8 cellular contexts compared by ENCODE assay signal in genomic region chr1:182604128-182604834, GRCh38. TPM values are rescaled to one million over a fixed set of nuclear protein-coding genes. Genes with fewer than 3 reads are reported as not detected.
DNase-seq lines count a peak whose midpoint lies in the region; ATAC-seq and TF ChIP-seq lines count a peak whose summit lies in the region.

RGS16 (minus strand) TSS chr1:182604389; CDS start chr1:182604259, 130 bp downstream.

- H3K4me1 ChIP-seq in ovary (ENCODE audit: insufficient read depth) = peaks cover 6% of the 10 kb centered on the region
- H3K4me1 ChIP-seq in tibial artery = peaks cover 0 to 38% (median 22%) of the 10 kb centered on the region in 4 donors

- peaks cover 14% of the 10 kb centered on the region for H3K4me1 Mint-ChIP-seq in activated naive CD4-positive, alpha-beta T cell treated with anti-CD3 and anti-CD28 coated beads, Interleukin-2, amount 50 U/mL, for 24 hours
- peaks cover 20% of the 10 kb centered on the region for H3K4me1 Mint-ChIP-seq in glutamatergic neuron (ENCODE audit: low read depth, unreplicated experiment)

- no peaks in the 10 kb centered on the region for H3K36me3 ChIP-seq in ovary
- peaks cover 0 to 16% (median 16%) of the 10 kb centered on the region in 3 donors for H3K36me3 ChIP-seq in tibial artery

- H3K4me3 ChIP-seq in ovary (peak within 1 kb of the TSS; percentile 49), tibial artery (peak within 1 kb of the TSS; percentile 48 to 57)

- no peak for TF ChIP-seq EP300 in ovary (IDR thresholded peaks at IDR 0.05)

- ATAC-seq in HG02588 (IDR thresholded peaks at IDR 0.05; ENCODE audit: unreplicated experiment) = peak; percentile 87

- TF ChIP-seq CTCF in GM10266 (IDR thresholded peaks at IDR 0.05; ENCODE audit: control insufficient read depth, insufficient read depth, low read depth, missing control alignments) (no peak), glutamatergic neuron (IDR thresholded peaks at IDR 0.05; ENCODE audit: partially characterized antibody, unreplicated experiment) (no peak), ovary (IDR thresholded peaks at IDR 0.05) (peak in 1 of 3 donors; percentile 7), tibial artery (IDR thresholded peaks at IDR 0.05) (no peak)

- H3K27ac ChIP-seq in ovary (peak within 1 kb of the TSS in 1 of 2 donors; percentile 32), tibial artery (peak within 1 kb of the TSS; percentile 48 to 58)

- peaks cover 4% of the 10 kb centered on the region for H3K27me3 Mint-ChIP-seq in activated naive CD4-positive, alpha-beta T cell treated with anti-CD3 and anti-CD28 coated beads, Interleukin-2, amount 50 U/mL, for 24 hours
- peaks cover 2% of the 10 kb centered on the region for H3K27me3 Mint-ChIP-seq in glutamatergic neuron (ENCODE audit: unreplicated experiment)

- H3K4me3 Mint-ChIP-seq in activated naive CD4-positive, alpha-beta T cell treated with anti-CD3 and anti-CD28 coated beads, Interleukin-2, amount 50 U/mL, for 24 hours = no peak within 1 kb of the TSS
- H3K4me3 Mint-ChIP-seq in glutamatergic neuron (ENCODE audit: unreplicated experiment) = no peak within 1 kb of the TSS

- peak within 1 kb of the TSS; percentile 56 for H3K27ac Mint-ChIP-seq in activated naive CD4-positive, alpha-beta T cell treated with anti-CD3 and anti-CD28 coated beads, Interleukin-2, amount 50 U/mL, for 24 hours
- no peak within 1 kb of the TSS for H3K27ac Mint-ChIP-seq in glutamatergic neuron (ENCODE audit: unreplicated experiment)

- H3K9me3 ChIP-seq in ovary = no peaks in the 10 kb centered on the region
- H3K9me3 ChIP-seq in tibial artery = no peaks in the 10 kb centered on the region

- intact Hi-C loops in ovary (cut with DNase I) = no loop called here
- intact Hi-C loops in tibial artery (cut with DNase I; ENCODE audit: low total_unique reads) = loop anchor here (5.0 kb wide), 2 partner anchors 212 to 718 kb away; partner anchors contain the start of gene GLUL

- TF ChIP-seq POLR2A in ovary (IDR thresholded peaks at IDR 0.05) = peak; percentile 59

- H3K27me3 ChIP-seq in ovary (no peaks in the 10 kb centered on the region), tibial artery (no peaks in the 10 kb centered on the region)

- no peaks in the 10 kb centered on the region for H3K9me3 Mint-ChIP-seq in activated naive CD4-positive, alpha-beta T cell treated with anti-CD3 and anti-CD28 coated beads, Interleukin-2, amount 50 U/mL, for 24 hours
- no peaks in the 10 kb centered on the region for H3K9me3 Mint-ChIP-seq in glutamatergic neuron (ENCODE audit: unreplicated experiment)

- 2 to 3% (median 2%) methylated on average over 43 to 44 of the region's 44 CpGs for WGBS in ovary, 3 donors

- peaks cover 6% of the 10 kb centered on the region for H3K36me3 Mint-ChIP-seq in activated naive CD4-positive, alpha-beta T cell treated with anti-CD3 and anti-CD28 coated beads, Interleukin-2, amount 50 U/mL, for 24 hours
- H3K36me3 Mint-ChIP-seq in glutamatergic neuron (ENCODE audit: unreplicated experiment) = no peaks in the 10 kb centered on the region

- DNase-seq in GM10266 (ENCODE audit: extremely low spot score) (peak; percentile 93), NCI-H1092 treated with DMSO at 0.1 percent for 48 hours (lab: John Stamatoyannopoulos, UW) (peak; percentile 98), SKM-1 (lab: John Stamatoyannopoulos, UW; ENCODE audit: unreplicated experiment) (peak; percentile 96), glutamatergic neuron (peak; percentile 95), ovary (peak; percentile 90 to 95 (median 93)), tibial artery (peak; percentile 95 to 97)

RNA-seq across cellular contexts. Expression of gene RGS16, which starts in this region (rescaled TPM):
- 37.2 TPM for total RNA-seq in glutamatergic neuron (ENCODE audit: unreplicated experiment)
- 1 to 10 TPM; 1.1 to 7.4 (median 2.5) TPM for total RNA-seq in ovary
- 1 to 10 TPM; 3.8 to 4.3 TPM for polyA plus RNA-seq in ovary
